Comparison of ENCODE assay signal across 8 cellular contexts in the genomic region with DNA sequence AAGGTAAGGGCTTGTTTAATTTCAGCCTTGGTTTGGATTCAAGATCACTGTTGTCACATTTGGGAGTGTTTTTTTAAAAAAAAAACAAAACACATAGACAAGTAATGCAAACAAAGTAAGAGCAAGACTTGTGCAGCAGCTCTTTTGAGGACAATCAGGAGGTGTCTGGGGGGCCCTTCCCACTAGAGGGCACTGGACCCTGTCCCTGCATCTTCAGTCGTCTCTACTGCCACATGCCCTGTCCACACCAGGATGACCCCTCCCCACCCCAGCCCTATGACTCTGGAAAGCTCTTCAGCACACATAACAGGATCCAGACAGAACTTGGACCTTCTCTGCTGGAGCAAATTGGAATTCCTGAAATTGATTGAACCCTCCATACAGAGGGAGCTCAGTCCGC.
A peak's percentile ranks its signal among the peaks of the same experiment; 100 is the strongest.
DNase-seq lines count a peak whose midpoint lies in the region; ATAC-seq and TF ChIP-seq lines count a peak whose summit lies in the region.

No MANE protein-coding gene starts in this region.

- H3K9ac ChIP-seq in NT2/D1 (ENCODE audit: insufficient read length, low read depth), result no peak overlapping the region

- H3K27me3 ChIP-seq in BE2C (no peaks in the 10 kb centered on the region), NT2/D1 (ENCODE audit: insufficient read depth, insufficient read length) (no peaks in the 10 kb centered on the region)
- H3K27me3 ChIP-seq in effector memory CD4-positive, alpha-beta T cell (replicated peaks; ENCODE audit: control insufficient read depth, insufficient read depth, low read length, poor library complexity, severe bottlenecking), result no peaks in the 10 kb centered on the region

- TF ChIP-seq CTCF in BE2C (IDR thresholded peaks at IDR 0.05; ENCODE audit: low read depth, low read length), result peak; percentile 73
- no peak for TF ChIP-seq CTCF in mucosa of descending colon (IDR thresholded peaks at IDR 0.05)

- H3K4me1 ChIP-seq in BE2C (no peaks in the 10 kb centered on the region), NT2/D1 (ENCODE audit: insufficient read depth, insufficient read length) (no peaks in the 10 kb centered on the region), mucosa of descending colon (ENCODE audit: low read depth) (no peaks in the 10 kb centered on the region)
- H3K4me1 ChIP-seq in effector memory CD4-positive, alpha-beta T cell (ENCODE audit: control insufficient read depth, insufficient read depth, low read length, poor library complexity, severe bottlenecking), result peaks cover 20% of the 10 kb centered on the region

- H3K27ac ChIP-seq in effector memory CD4-positive, alpha-beta T cell (ENCODE audit: insufficient read depth, low read length, poor library complexity, severe bottlenecking), result peak overlapping the region; percentile 60

- H3K9me3 ChIP-seq in BE2C (no peaks in the 10 kb centered on the region), NT2/D1 (ENCODE audit: insufficient read depth, low read length) (no peaks in the 10 kb centered on the region), mucosa of descending colon (no peaks in the 10 kb centered on the region)
- H3K9me3 ChIP-seq in effector memory CD4-positive, alpha-beta T cell (ENCODE audit: control insufficient read depth, low read length), result no peaks in the 10 kb centered on the region

- ATAC-seq in GM18511 (IDR thresholded peaks at IDR 0.05; ENCODE audit: unreplicated experiment) (peak; percentile 63), mucosa of descending colon (peak; percentile 53), HG03571 (IDR thresholded peaks at IDR 0.05; ENCODE audit: unreplicated experiment) (no peak)

- H3K36me3 ChIP-seq in BE2C (no peaks in the 10 kb centered on the region), NT2/D1 (ENCODE audit: insufficient read depth, insufficient read length, low read length) (no peaks in the 10 kb centered on the region), mucosa of descending colon (ENCODE audit: low read depth) (no peaks in the 10 kb centered on the region)
- no peaks in the 10 kb centered on the region for H3K36me3 ChIP-seq in effector memory CD4-positive, alpha-beta T cell (ENCODE audit: control insufficient read depth, insufficient read depth, low read length)

- peak; percentile 53 for DNase-seq in BE2C
- DNase-seq in NT2/D1 (ENCODE audit: low read depth, low spot score), result peak; percentile 5
- DNase-seq in effector memory CD4-positive, alpha-beta T cell, result no peak
- DNase-seq in mucosa of descending colon, result peak in 2 of 3 donors; percentile 36 to 37
- no peak for DNase-seq in activated gamma-delta T cell treated with Interleukin-2 at 50 U/mL for 16 hours
- DNase-seq in effector CD8-positive, alpha-beta T cell (lab: John Stamatoyannopoulos, UW), result no peak

- intact Hi-C loops in mucosa of descending colon (cut with DNase I, micrococcal nuclease), result no loop called here

- H3K4me3 ChIP-seq in BE2C (ENCODE audit: low read depth, low read length), result no peak overlapping the region
- no peak overlapping the region for H3K4me3 ChIP-seq in NT2/D1 (ENCODE audit: insufficient read length, low read depth)
- no peak overlapping the region for H3K4me3 ChIP-seq in effector memory CD4-positive, alpha-beta T cell (ENCODE audit: insufficient read depth, low read depth, low read length, poor library complexity, severe bottlenecking)
- no peak overlapping the region for H3K4me3 ChIP-seq in mucosa of descending colon

Comparison
In these comparisons a context has a peak if more than half of its experiments do, and no peak if none do; other contexts are left out.
1. DNase-seq: peak in BE2C (single experiment), NT2/D1 (single experiment) and mucosa of descending colon (2 of 3); none in effector memory CD4-positive, alpha-beta T cell (0 of 3), activated gamma-delta T cell treated with Interleukin-2 at 50 U/mL for 16 hours (single experiment) and effector CD8-positive, alpha-beta T cell (single experiment).